ENCODE assay signal across 29 cellular contexts in genomic region chr2:5064687-5065086, GRCh38.
"Had no signal": no experiment of that assay in that cellular context is flagged by ENCODE, and none has a peak within 500 bp of the region (broad histone marks: within the 10 kb centered on the region; RNA-seq: fewer than 3 reads in every experiment).

No MANE protein-coding gene starts in this region.

- H3K36me3 ChIP-seq: ascending aorta, cardiac muscle cell, SJSA1 had no signal

- H3K9me3 Mint-ChIP-seq: activated naive CD8-positive, alpha-beta T cell treated with anti-CD3 and anti-CD28 coated beads for 36 hours had no signal

- DNase-seq: activated CD4-positive, alpha-beta memory T cell treated with anti-CD3 and anti-CD28 coated beads for 36 hours; activated CD4-positive, alpha-beta T cell treated with anti-CD3 and anti-CD28 coated beads for 4 hours; activated CD4-positive, alpha-beta T cell treated with anti-CD3 and anti-CD28 coated beads, Interleukin-2, amount 50 U/mL, for 1 hour; activated CD4-positive, CD25-positive, alpha-beta regulatory T cell treated with anti-CD3 and anti-CD28 coated beads, Interleukin-2, amount 50 U/mL, for 72 hours; activated CD8-positive, alpha-beta memory T cell treated with anti-CD3 and anti-CD28 coated beads, Interleukin-2, amount 50 U/mL, for 4 hours; activated effector memory CD4-positive, alpha-beta T cell treated with Interleukin-2 at 50 U/mL for 16 hours; activated naive CD4-positive, alpha-beta T cell treated with anti-CD3 and anti-CD28 coated beads, Interleukin-2, amount 50 U/mL, for 16 hours; activated naive CD8-positive, alpha-beta T cell treated with anti-CD3 and anti-CD28 coated beads for 36 hours; activated T-cell treated with anti-CD3 and anti-CD28 coated beads for 4 hours; activated T-cell treated with anti-CD3 and anti-CD28 coated beads, Interleukin-2, amount 50 U/mL, for 4 hours; amygdala; NCI-H1105; NCI-H1436; NCI-H1694; NCI-H1930; NCI-H2081 treated with DMSO at 0.1 percent for 48 hours; NCI-H226; NCI-H446 treated with DMSO at 0.1 percent for 48 hours; NCI-H524 treated with DMSO at 0.1 percent for 48 hours; SHP77 treated with DMSO at 0.1 percent for 48 hours; SK-N-SH had no signal

- H3K9me2 ChIP-seq: SK-N-SH had no signal

- H3K4me3 Mint-ChIP-seq: activated CD4-positive, alpha-beta memory T cell treated with anti-CD3 and anti-CD28 coated beads for 36 hours; activated naive CD8-positive, alpha-beta T cell treated with anti-CD3 and anti-CD28 coated beads for 36 hours; activated T-cell treated with anti-CD3 and anti-CD28 coated beads, Interleukin-2, amount 50 U/mL, for 4 hours; central memory CD8-positive, alpha-beta T cell; T-helper 1 cell treated with Interleukin-12 subunit alpha and Interleukin-12 subunit beta and Interleukin-4 antibody, amounts not matched to agents 30 μg/mL and 1 μg/mL, for 36 hours; T-helper 2 cell treated with Interferon-gamma antibody and Interleukin-4, amounts not matched to agents 5 μg/mL and 100 μg/mL, for 36 hours; WTC11 had no signal

- H3K9ac ChIP-seq: SK-N-SH had no signal

- H3K27me3 Mint-ChIP-seq: activated CD4-positive, alpha-beta memory T cell treated with anti-CD3 and anti-CD28 coated beads for 36 hours; activated naive CD8-positive, alpha-beta T cell treated with anti-CD3 and anti-CD28 coated beads for 36 hours; central memory CD8-positive, alpha-beta T cell had no signal

- ATAC-seq: activated T-cell treated with anti-CD3 and anti-CD28 coated beads, Interleukin-2, amount 50 U/mL, for 4 hours; Panc1; WTC11 had no signal

- H3K4me1 ChIP-seq: ascending aorta, SJSA1 had no signal

- H3K27ac ChIP-seq: ascending aorta, SJSA1 had no signal

- H3K9me3 ChIP-seq: ascending aorta had no signal

- H3K36me3 Mint-ChIP-seq: activated CD4-positive, alpha-beta memory T cell treated with anti-CD3 and anti-CD28 coated beads for 36 hours; activated naive CD8-positive, alpha-beta T cell treated with anti-CD3 and anti-CD28 coated beads for 36 hours had no signal

- H3K4me2 ChIP-seq: SK-N-SH had no signal

- H3K27me3 ChIP-seq: ascending aorta, cardiac muscle cell, SJSA1 had no signal

- H3K4me3 ChIP-seq: ascending aorta, cardiac muscle cell, SJSA1 had no signal

- H3K4me1 Mint-ChIP-seq: activated naive CD8-positive, alpha-beta T cell treated with anti-CD3 and anti-CD28 coated beads for 36 hours; central memory CD8-positive, alpha-beta T cell; WTC11 had no signal

- H3K27ac Mint-ChIP-seq: activated CD4-positive, alpha-beta memory T cell treated with anti-CD3 and anti-CD28 coated beads for 36 hours; activated naive CD8-positive, alpha-beta T cell treated with anti-CD3 and anti-CD28 coated beads for 36 hours; T-helper 1 cell treated with Interleukin-12 subunit alpha and Interleukin-12 subunit beta and Interleukin-4 antibody, amounts not matched to agents 30 μg/mL and 1 μg/mL, for 36 hours; T-helper 2 cell treated with Interferon-gamma antibody and Interleukin-4, amounts not matched to agents 5 μg/mL and 100 μg/mL, for 36 hours; WTC11 had no signal
